1 cellular context compared by ENCODE assay signal in the genomic region with DNA sequence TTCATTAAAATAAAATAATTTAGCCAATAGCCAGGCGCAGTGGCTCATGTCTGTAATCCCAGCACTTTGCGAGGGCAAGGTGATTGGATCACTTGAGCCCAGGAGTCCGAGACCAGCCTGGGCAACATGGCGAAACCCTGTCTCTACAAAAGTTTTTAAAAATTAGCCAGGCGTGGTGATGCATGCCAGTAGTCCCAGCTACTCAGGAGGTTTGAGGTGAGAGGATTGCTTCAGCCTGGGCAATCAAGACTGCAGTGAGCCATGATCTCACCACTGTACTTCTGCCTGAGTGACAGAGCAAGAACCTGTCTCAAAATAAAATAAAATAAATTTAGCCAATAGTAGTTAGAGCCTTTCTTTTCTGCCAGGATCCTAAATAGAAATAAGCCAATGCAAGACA.
TF ChIP-seq lines count a peak whose summit lies in the region.

No MANE protein-coding gene starts in this region.

TF ChIP-seq in HepG2, 621 proteins besides CTCF, POLR2A, EP300 and RAD21:
- TF ChIP-seq DNMT3B (CRISPR knock-in tag; conservative IDR thresholded peaks at IDR 0.05) (no peak), ZNF615 (CRISPR knock-in tag; IDR thresholded peaks at IDR 0.05; ENCODE audit: borderline replicate concordance) (no peak)
- TF ChIP-seq, protein P1, sequence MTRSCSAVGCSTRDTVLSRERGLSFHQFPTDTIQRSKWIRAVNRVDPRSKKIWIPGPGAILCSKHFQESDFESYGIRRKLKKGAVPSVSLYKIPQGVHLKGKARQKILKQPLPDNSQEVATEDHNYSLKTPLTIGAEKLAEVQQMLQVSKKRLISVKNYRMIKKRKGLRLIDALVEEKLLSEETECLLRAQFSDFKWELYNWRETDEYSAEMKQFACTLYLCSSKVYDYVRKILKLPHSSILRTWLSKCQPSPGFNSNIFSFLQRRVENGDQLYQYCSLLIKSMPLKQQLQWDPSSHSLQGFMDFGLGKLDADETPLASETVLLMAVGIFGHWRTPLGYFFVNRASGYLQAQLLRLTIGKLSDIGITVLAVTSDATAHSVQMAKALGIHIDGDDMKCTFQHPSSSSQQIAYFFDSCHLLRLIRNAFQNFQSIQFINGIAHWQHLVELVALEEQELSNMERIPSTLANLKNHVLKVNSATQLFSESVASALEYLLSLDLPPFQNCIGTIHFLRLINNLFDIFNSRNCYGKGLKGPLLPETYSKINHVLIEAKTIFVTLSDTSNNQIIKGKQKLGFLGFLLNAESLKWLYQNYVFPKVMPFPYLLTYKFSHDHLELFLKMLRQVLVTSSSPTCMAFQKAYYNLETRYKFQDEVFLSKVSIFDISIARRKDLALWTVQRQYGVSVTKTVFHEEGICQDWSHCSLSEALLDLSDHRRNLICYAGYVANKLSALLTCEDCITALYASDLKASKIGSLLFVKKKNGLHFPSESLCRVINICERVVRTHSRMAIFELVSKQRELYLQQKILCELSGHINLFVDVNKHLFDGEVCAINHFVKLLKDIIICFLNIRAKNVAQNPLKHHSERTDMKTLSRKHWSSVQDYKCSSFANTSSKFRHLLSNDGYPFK (CRISPR knock-in tag; IDR thresholded peaks at IDR 0.05; ENCODE audit: borderline replicate concordance), result no peak
